17 cellular contexts compared by ENCODE assay signal in genomic region chr9:127399736-127400269, GRCh38. TPM values are rescaled to one million over a fixed set of nuclear protein-coding genes. Genes with fewer than 3 reads are reported as not detected.
"Had no signal": no experiment of that assay in that cellular context is flagged by ENCODE, and none has a peak within 500 bp of the region (broad histone marks: within the 10 kb centered on the region; RNA-seq: fewer than 3 reads in every experiment).

No MANE protein-coding gene starts in this region.

- H3K27ac ChIP-seq: colonic mucosa, foreskin keratinocyte, neutrophil, psoas muscle, testis, tibial nerve had no signal

- DNase-seq: cerebellar nuclear complex; colonic mucosa; dermis blood vessel endothelial cell; foreskin keratinocyte; left colon; mesendoderm; naive thymus-derived CD4-positive, alpha-beta T cell; psoas muscle; retina; stimulated activated CD4-positive, alpha-beta T cell treated with anti-CD3 and anti-CD28 coated beads, Interleukin-2, amount 100 ng/mL, for 24 hours; stimulated activated CD4-positive, alpha-beta T cell treated with anti-CD3 and anti-CD28 coated beads, Interleukin-4, amount 100 ng/mL, for 4 hours; stimulated activated naive B cell treated with anti-CD40 and anti-IgM and Interleukin-4, amounts not matched to agents 10 μg/mL and 1 μg/mL and 100 μg/mL, for 72 hours; stimulated activated naive CD8-positive, alpha-beta T cell treated with anti-CD3 and anti-CD28 coated beads, Interleukin-15, amount 100 ng/mL, for 72 hours; testis had no signal

- H3K9me3 ChIP-seq: colonic mucosa, neutrophil, psoas muscle, testis, tibial nerve had no signal

- H3K4me3 ChIP-seq: colonic mucosa, psoas muscle, testis, tibial nerve had no signal

- H3K27ac Mint-ChIP-seq: stimulated activated naive B cell treated with anti-CD40 and anti-IgM and Interleukin-4, amounts not matched to agents 10 μg/mL and 1 μg/mL and 100 μg/mL, for 72 hours; stimulated activated naive CD8-positive, alpha-beta T cell treated with anti-CD3 and anti-CD28 coated beads, Interleukin-15, amount 100 ng/mL, for 72 hours had no signal

- H3K4me3 Mint-ChIP-seq: stimulated activated naive B cell treated with anti-CD40 and anti-IgM and Interleukin-4, amounts not matched to agents 10 μg/mL and 1 μg/mL and 100 μg/mL, for 72 hours; stimulated activated naive CD8-positive, alpha-beta T cell treated with anti-CD3 and anti-CD28 coated beads, Interleukin-15, amount 100 ng/mL, for 72 hours had no signal

- H3K27me3 ChIP-seq: colonic mucosa, foreskin keratinocyte, testis, tibial nerve had no signal

- H3K4me1 ChIP-seq: foreskin keratinocyte had no signal

- H3K36me3 Mint-ChIP-seq: naive thymus-derived CD4-positive, alpha-beta T cell had no signal

- H3K9me3 Mint-ChIP-seq: naive thymus-derived CD4-positive, alpha-beta T cell; stimulated activated naive B cell treated with anti-CD40 and anti-IgM and Interleukin-4, amounts not matched to agents 10 μg/mL and 1 μg/mL and 100 μg/mL, for 72 hours; stimulated activated naive CD8-positive, alpha-beta T cell treated with anti-CD3 and anti-CD28 coated beads, Interleukin-15, amount 100 ng/mL, for 72 hours had no signal

- H3K36me3 ChIP-seq: colonic mucosa, neutrophil had no signal

- ATAC-seq: foreskin keratinocyte; left colon; naive thymus-derived CD4-positive, alpha-beta T cell; psoas muscle; sciatic nerve; stimulated activated naive B cell treated with anti-CD40 and anti-IgM and Interleukin-4, amounts not matched to agents 10 μg/mL and 1 μg/mL and 100 μg/mL, for 72 hours; stimulated activated naive CD8-positive, alpha-beta T cell treated with anti-CD3 and anti-CD28 coated beads, Interleukin-15, amount 100 ng/mL, for 72 hours had no signal

RNA-seq across cellular contexts. Expression of gene SLC2A8, which starts 2.8 kb away (rescaled TPM):
- polyA plus RNA-seq: naive thymus-derived CD4-positive, alpha-beta T cell had no signal
